17 cellular contexts compared by ENCODE assay signal in the genomic region with DNA sequence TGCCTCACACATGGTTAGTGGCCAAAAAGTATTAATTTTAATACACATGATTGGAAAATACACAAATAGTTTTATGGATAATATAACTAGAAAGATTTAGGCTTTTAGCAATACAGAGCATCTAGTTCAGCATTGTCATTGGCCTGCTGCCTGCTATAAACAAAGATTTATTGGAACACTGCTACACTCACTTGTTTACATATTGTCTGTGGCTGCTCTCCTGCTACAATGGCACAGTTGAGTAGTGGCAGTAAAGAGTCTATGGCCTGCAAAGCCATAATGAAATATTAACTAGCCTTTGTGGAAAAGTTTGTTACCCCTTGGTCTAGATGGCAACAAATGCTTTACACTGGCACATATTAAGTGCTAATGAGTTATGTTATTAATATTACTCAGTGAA.
"Had no signal": no experiment of that assay in that cellular context is flagged by ENCODE, and none has a peak within 500 bp of the region (broad histone marks: within the 10 kb centered on the region; RNA-seq: fewer than 3 reads in every experiment).

No MANE protein-coding gene starts in this region.

- H3K9me3 Mint-ChIP-seq: activated CD4-positive, alpha-beta T cell treated with anti-CD3 and anti-CD28 coated beads, Interleukin-2, amount 10 ng/mL, durations not matched to agents 7 days and 5 days; activated naive CD8-positive, alpha-beta T cell treated with anti-CD3 and anti-CD28 coated beads, Interleukin-2, amount 10 ng/mL, durations not matched to agents 7 days and 5 days; activated T-cell treated with anti-CD3 and anti-CD28 coated beads, Interleukin-2, amount 50 U/mL, for 4 hours; natural killer cell; T-helper 1 cell treated with Interleukin-12 subunit alpha and Interleukin-12 subunit beta and Interleukin-4 antibody, amounts not matched to agents 30 μg/mL and 1 μg/mL, for 36 hours; type B pancreatic cell had no signal

- ATAC-seq: activated T-cell treated with anti-CD3 and anti-CD28 coated beads, Interleukin-2, amount 50 U/mL, for 4 hours; lower lobe of right lung; natural killer cell; sciatic nerve had no signal

- DNase-seq: activated CD4-positive, alpha-beta T cell treated with anti-CD3 and anti-CD28 coated beads, Interleukin-2, amount 10 ng/mL, durations not matched to agents 7 days and 5 days; activated CD4-positive, CD25-positive, alpha-beta regulatory T cell; activated naive CD8-positive, alpha-beta T cell treated with anti-CD3 and anti-CD28 coated beads, Interleukin-2, amount 10 ng/mL, durations not matched to agents 7 days and 5 days; activated T-cell treated with anti-CD3 and anti-CD28 coated beads, Interleukin-2, amount 50 U/mL, for 4 hours; cerebellar nuclear complex; dermis blood vessel endothelial cell; kidney; lower lobe of right lung; natural killer cell; nucleus accumbens; spleen; stimulated activated CD4-positive, alpha-beta T cell treated with anti-CD3 and anti-CD28 coated beads, Interleukin-1b, Interleukin-23, amount 100 ng/mL, for 48 hours; stimulated activated naive CD4-positive, alpha-beta T cell had no signal

- H3K27me3 Mint-ChIP-seq: activated CD4-positive, alpha-beta T cell treated with anti-CD3 and anti-CD28 coated beads, Interleukin-2, amount 10 ng/mL, durations not matched to agents 7 days and 5 days; activated naive CD8-positive, alpha-beta T cell treated with anti-CD3 and anti-CD28 coated beads, Interleukin-2, amount 10 ng/mL, durations not matched to agents 7 days and 5 days; progenitor cell of endocrine pancreas; type B pancreatic cell had no signal

- H3K36me3 Mint-ChIP-seq: natural killer cell had no signal

- H3K27ac Mint-ChIP-seq: activated CD4-positive, alpha-beta T cell treated with anti-CD3 and anti-CD28 coated beads, Interleukin-2, amount 10 ng/mL, durations not matched to agents 7 days and 5 days; activated naive CD8-positive, alpha-beta T cell treated with anti-CD3 and anti-CD28 coated beads, Interleukin-2, amount 10 ng/mL, durations not matched to agents 7 days and 5 days; natural killer cell; T-helper 1 cell treated with Interleukin-12 subunit alpha and Interleukin-12 subunit beta and Interleukin-4 antibody, amounts not matched to agents 30 μg/mL and 1 μg/mL, for 36 hours; type B pancreatic cell had no signal

- H3K4me1 Mint-ChIP-seq: activated naive CD8-positive, alpha-beta T cell treated with anti-CD3 and anti-CD28 coated beads, Interleukin-2, amount 10 ng/mL, durations not matched to agents 7 days and 5 days had no signal

- H3K4me3 Mint-ChIP-seq: activated CD4-positive, alpha-beta T cell treated with anti-CD3 and anti-CD28 coated beads, Interleukin-2, amount 10 ng/mL, durations not matched to agents 7 days and 5 days; activated naive CD8-positive, alpha-beta T cell treated with anti-CD3 and anti-CD28 coated beads, Interleukin-2, amount 10 ng/mL, durations not matched to agents 7 days and 5 days; activated T-cell treated with anti-CD3 and anti-CD28 coated beads, Interleukin-2, amount 50 U/mL, for 4 hours; natural killer cell; T-helper 1 cell treated with Interleukin-12 subunit alpha and Interleukin-12 subunit beta and Interleukin-4 antibody, amounts not matched to agents 30 μg/mL and 1 μg/mL, for 36 hours; type B pancreatic cell had no signal
